27 cellular contexts compared by ENCODE assay signal in genomic region chr3:67540198-67540894, GRCh38.
"Had no signal": no experiment of that assay in that cellular context is flagged by ENCODE, and none has a peak within 500 bp of the region (broad histone marks: within the 10 kb centered on the region; RNA-seq: fewer than 3 reads in every experiment).

No MANE protein-coding gene starts in this region.

- H3K4me3 ChIP-seq: adrenal gland, colonic mucosa, dorsolateral prefrontal cortex, esophagus squamous epithelium, gastrocnemius medialis, pancreas, psoas muscle, skin epidermis, testis, uterus had no signal

- H3K27ac ChIP-seq: adrenal gland, colonic mucosa, dorsolateral prefrontal cortex, esophagus squamous epithelium, gastrocnemius medialis, pancreas, psoas muscle, skin epidermis, testis, uterus had no signal

- H3K27ac Mint-ChIP-seq: natural killer cell treated with Interleukin-12 subunit alpha and Interleukin-12 subunit beta and Interleukin-15 and Interleukin-18, amount 100 ng/mL, for 72 hours had no signal

- H3K9me3 ChIP-seq: adrenal gland, colonic mucosa, esophagus squamous epithelium, gastrocnemius medialis, pancreas, psoas muscle, testis, uterus had no signal

- FAIRE-seq: keratinocyte, pancreas, TTC549 had no signal

- H3K4me1 ChIP-seq: colonic mucosa, esophagus squamous epithelium, gastrocnemius medialis, pancreas, psoas muscle, testis, uterus had no signal

- ATAC-seq: activated T-cell treated with anti-CD3 and anti-CD28 coated beads, Interleukin-2, amount 50 U/mL, for 4 hours; effector memory CD8-positive, alpha-beta T cell; gastrocnemius medialis; left ventricle myocardium superior; natural killer cell treated with Interleukin-12 subunit alpha and Interleukin-12 subunit beta and Interleukin-15 and Interleukin-18, amount 100 ng/mL, for 72 hours; pancreas; psoas muscle; right cardiac atrium had no signal

- H3K27me3 Mint-ChIP-seq: effector memory CD8-positive, alpha-beta T cell; natural killer cell treated with Interleukin-12 subunit alpha and Interleukin-12 subunit beta and Interleukin-15 and Interleukin-18, amount 100 ng/mL, for 72 hours had no signal

- DNase-seq: activated CD4-positive, alpha-beta T cell treated with anti-CD3 and anti-CD28 coated beads, Interleukin-2, amount 50 U/mL, for 4 hours; activated CD8-positive, alpha-beta memory T cell treated with anti-CD3 and anti-CD28 coated beads for 24 hours; activated CD8-positive, alpha-beta memory T cell treated with anti-CD3 and anti-CD28 coated beads, Interleukin-2, amount 50 U/mL, for 48 hours; activated naive CD4-positive, alpha-beta T cell treated with Interleukin-2 at 50 U/mL for 16 hours; activated T-cell treated with anti-CD3 and anti-CD28 coated beads, Interleukin-2, amount 50 U/mL, for 4 hours; adrenal gland; colonic mucosa; dorsolateral prefrontal cortex; effector memory CD8-positive, alpha-beta T cell; esophagus squamous epithelium; gastrocnemius medialis; head of caudate nucleus; left ventricle myocardium superior; midbrain; pancreas; right cardiac atrium; stimulated activated CD4-positive, alpha-beta T cell treated with anti-CD3 and anti-CD28 coated beads, Interleukin-15, amount 100 ng/mL, for 24 hours; stimulated activated naive CD4-positive, alpha-beta T cell; T-helper 1 cell; testis; trophoblast cell; uterus had no signal

- H3K36me3 ChIP-seq: adrenal gland, colonic mucosa, gastrocnemius medialis, pancreas, uterus had no signal

- H3K27me3 ChIP-seq: adrenal gland, colonic mucosa, dorsolateral prefrontal cortex, esophagus squamous epithelium, gastrocnemius medialis, pancreas, testis, uterus had no signal

- H3K4me3 Mint-ChIP-seq: activated T-cell treated with anti-CD3 and anti-CD28 coated beads, Interleukin-2, amount 50 U/mL, for 4 hours; effector memory CD8-positive, alpha-beta T cell; natural killer cell treated with Interleukin-12 subunit alpha and Interleukin-12 subunit beta and Interleukin-15 and Interleukin-18, amount 100 ng/mL, for 72 hours had no signal
